In the genomic region with DNA sequence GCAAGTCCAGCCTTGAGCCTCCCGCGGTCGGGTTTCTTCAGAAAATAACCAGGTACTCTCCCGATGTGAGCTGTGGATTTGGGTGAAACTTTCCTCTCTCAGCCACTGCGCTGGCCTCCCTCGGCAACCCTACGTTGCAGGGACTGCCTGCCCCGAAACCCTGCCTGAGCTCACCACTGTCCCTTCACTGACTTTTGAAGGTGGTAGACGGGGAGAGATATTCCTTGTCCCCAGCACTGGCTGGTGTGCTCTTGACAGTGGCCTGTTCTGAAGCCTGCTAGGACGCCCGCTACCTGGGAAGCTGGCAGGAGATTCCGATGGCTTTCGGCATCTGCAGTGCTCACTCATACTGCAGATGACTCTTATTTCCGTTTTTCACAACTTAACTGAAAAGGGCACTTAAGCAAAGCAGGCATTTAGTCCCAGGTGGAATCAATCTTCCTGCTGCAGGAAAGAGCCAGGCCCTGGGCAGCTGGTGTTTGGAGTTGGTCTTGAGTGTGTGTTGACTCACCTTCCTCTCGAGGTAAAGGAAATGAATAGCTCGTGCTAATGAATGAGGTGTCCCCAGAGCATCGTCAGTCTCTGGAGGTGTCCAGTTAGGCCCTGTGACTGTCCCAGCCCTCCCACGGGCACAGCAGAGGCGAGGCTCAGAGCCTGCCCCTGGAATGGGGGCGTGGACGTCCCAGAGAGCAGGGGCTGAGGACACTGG, we compare ENCODE assay signal across 1 cellular context.
TF ChIP-seq lines count a peak whose summit lies in the region.

No MANE protein-coding gene starts in this region.

TF ChIP-seq in H1, 55 proteins besides CTCF, POLR2A, EP300 and RAD21 (continued from another document):
- TF ChIP-seq, protein P1, sequence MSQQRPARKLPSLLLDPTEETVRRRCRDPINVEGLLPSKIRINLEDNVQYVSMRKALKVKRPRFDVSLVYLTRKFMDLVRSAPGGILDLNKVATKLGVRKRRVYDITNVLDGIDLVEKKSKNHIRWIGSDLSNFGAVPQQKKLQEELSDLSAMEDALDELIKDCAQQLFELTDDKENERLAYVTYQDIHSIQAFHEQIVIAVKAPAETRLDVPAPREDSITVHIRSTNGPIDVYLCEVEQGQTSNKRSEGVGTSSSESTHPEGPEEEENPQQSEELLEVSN (IDR thresholded peaks at IDR 0.05), result no peak
TF ChIP-seq in H1: peak in this region for 0.
